1 cellular context compared by ENCODE assay signal in the genomic region with DNA sequence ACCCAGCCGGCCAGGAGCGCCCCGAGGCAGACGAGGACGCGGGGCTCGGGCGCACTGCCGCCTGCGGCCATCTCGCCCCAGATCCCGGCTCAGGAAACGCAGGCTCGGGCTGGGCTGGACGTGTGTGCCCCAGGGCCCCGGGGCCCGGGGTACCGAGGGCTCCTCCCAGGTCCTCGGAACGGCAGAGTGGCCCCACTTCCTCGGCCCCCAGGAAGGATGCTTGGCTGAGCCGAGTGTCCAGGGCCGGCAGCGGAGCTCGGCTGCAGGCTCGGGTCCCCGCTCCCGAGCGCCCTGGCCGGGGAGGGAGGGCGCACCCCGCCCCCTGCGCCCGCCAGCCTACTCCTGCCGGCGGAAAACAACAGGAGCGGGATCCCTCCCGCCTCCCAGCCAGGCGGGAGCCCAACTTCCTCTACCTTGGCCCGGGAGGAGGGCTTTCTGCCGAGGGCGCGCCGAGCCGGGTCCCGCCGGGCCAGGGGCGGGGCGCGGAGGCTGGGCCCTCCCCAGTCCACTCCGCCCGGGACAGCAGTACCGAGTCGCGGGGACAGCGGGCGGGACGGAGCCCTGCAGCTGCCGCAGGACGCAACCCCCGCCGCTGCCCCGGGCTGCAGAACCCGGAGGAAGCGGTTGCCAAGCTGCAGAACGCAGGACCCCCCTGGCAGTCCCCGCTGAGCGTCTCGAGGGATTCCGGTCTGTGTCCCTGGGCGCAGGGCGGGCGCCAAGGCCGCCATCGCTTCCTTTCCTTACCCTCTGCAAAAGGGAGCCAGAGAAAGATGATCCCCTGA.
TF ChIP-seq lines count a peak whose summit lies in the region.

A gene with protein sequence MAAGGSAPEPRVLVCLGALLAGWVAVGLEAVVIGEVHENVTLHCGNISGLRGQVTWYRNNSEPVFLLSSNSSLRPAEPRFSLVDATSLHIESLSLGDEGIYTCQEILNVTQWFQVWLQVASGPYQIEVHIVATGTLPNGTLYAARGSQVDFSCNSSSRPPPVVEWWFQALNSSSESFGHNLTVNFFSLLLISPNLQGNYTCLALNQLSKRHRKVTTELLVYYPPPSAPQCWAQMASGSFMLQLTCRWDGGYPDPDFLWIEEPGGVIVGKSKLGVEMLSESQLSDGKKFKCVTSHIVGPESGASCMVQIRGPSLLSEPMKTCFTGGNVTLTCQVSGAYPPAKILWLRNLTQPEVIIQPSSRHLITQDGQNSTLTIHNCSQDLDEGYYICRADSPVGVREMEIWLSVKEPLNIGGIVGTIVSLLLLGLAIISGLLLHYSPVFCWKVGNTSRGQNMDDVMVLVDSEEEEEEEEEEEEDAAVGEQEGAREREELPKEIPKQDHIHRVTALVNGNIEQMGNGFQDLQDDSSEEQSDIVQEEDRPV (minus strand): TSS at position 411 of the 782 bp plus-strand sequence. CDS start 340 bp downstream, at position 71.

TF ChIP-seq in H1, 55 proteins besides CTCF, POLR2A, EP300 and RAD21 (continues in another document):
- TF ChIP-seq HDAC2 (IDR thresholded peaks at IDR 0.05; ENCODE audit: borderline replicate concordance in 1 of 2, low read depth in 2 of 2, low read length in 2 of 2) = no peak
- TF ChIP-seq MAFK (IDR thresholded peaks at IDR 0.05; ENCODE audit: low read depth, low read length) = no peak
- no peak for TF ChIP-seq SAP30 (IDR thresholded peaks at IDR 0.05; ENCODE audit: insufficient read depth, insufficient replicate concordance, low read length)
- 0 out of 2 replicates have a peak, but pooled peaks have one; percentile 32 for TF ChIP-seq SP4 (IDR thresholded peaks at IDR 0.05; ENCODE audit: low read length)
- TF ChIP-seq CTBP2 (IDR thresholded peaks at IDR 0.05; ENCODE audit: borderline replicate concordance, insufficient read depth, insufficient read length, low read length) = no peak
- no peak for TF ChIP-seq CBX5 (IDR thresholded peaks at IDR 0.05; ENCODE audit: low read depth, low read length)
- TF ChIP-seq SIX5 (IDR thresholded peaks at IDR 0.05; ENCODE audit: low read depth, low read length) = no peak
- no peak for TF ChIP-seq SRF (IDR thresholded peaks at IDR 0.05; ENCODE audit: low read depth, low read length)
- no peak for TF ChIP-seq HDAC6 (IDR thresholded peaks at IDR 0.05; ENCODE audit: low read depth, low read length)
- peak; percentile 70; the same call in 1 of the 2 replicates for TF ChIP-seq YY1 (IDR thresholded peaks at IDR 0.05; ENCODE audit: low read depth, low read length)
- TF ChIP-seq BRCA1 (IDR thresholded peaks at IDR 0.05; ENCODE audit: low read depth, low read length) = no peak
- TF ChIP-seq POLR2AphosphoS5 (IDR thresholded peaks at IDR 0.05; ENCODE audit: low read depth, low read length) = peak; percentile 12; the same call in 1 of the 2 replicates
- peak; percentile 49 for TF ChIP-seq TAF7 (optimal IDR thresholded peaks at IDR 0.05; ENCODE audit: borderline replicate concordance, low read depth, low read length)
- TF ChIP-seq TAF1 (IDR thresholded peaks at IDR 0.05; ENCODE audit: low read depth, low read length) = 0 out of 2 replicates have a peak, but pooled peaks have one; percentile 25
- TF ChIP-seq BCL11A (IDR thresholded peaks at IDR 0.05; ENCODE audit: low read depth in 2 of 2, low read length in 2 of 2) = no peak
- TF ChIP-seq, protein P1, sequence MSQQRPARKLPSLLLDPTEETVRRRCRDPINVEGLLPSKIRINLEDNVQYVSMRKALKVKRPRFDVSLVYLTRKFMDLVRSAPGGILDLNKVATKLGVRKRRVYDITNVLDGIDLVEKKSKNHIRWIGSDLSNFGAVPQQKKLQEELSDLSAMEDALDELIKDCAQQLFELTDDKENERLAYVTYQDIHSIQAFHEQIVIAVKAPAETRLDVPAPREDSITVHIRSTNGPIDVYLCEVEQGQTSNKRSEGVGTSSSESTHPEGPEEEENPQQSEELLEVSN (IDR thresholded peaks at IDR 0.05) = peak; percentile 35
- TF ChIP-seq CHD2 (IDR thresholded peaks at IDR 0.05; ENCODE audit: low read length) = no peak
- TF ChIP-seq KDM1A (IDR thresholded peaks at IDR 0.05; ENCODE audit: borderline replicate concordance, low read length) = no peak
- no peak for TF ChIP-seq GABPA (IDR thresholded peaks at IDR 0.05; ENCODE audit: borderline replicate concordance, insufficient read depth, low read length)
- no peak for TF ChIP-seq EGR1 (IDR thresholded peaks at IDR 0.05; ENCODE audit: borderline replicate concordance, low read depth, low read length)
- TF ChIP-seq, protein P2, sequence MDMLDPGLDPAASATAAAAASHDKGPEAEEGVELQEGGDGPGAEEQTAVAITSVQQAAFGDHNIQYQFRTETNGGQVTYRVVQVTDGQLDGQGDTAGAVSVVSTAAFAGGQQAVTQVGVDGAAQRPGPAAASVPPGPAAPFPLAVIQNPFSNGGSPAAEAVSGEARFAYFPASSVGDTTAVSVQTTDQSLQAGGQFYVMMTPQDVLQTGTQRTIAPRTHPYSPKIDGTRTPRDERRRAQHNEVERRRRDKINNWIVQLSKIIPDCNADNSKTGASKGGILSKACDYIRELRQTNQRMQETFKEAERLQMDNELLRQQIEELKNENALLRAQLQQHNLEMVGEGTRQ (IDR thresholded peaks at IDR 0.05; ENCODE audit: low read length) = no peak
- no peak for TF ChIP-seq CEBPB (IDR thresholded peaks at IDR 0.05; ENCODE audit: low read depth, low read length)
- no peak for TF ChIP-seq TCF12 (IDR thresholded peaks at IDR 0.05; ENCODE audit: low read depth, low read length)
- TF ChIP-seq ZNF274 (IDR thresholded peaks at IDR 0.05; ENCODE audit: borderline replicate concordance, extremely low read depth, low read length) = no peak
- peak; percentile 4 for TF ChIP-seq TBP (IDR thresholded peaks at IDR 0.05; ENCODE audit: low read depth, low read length)
- no peak for TF ChIP-seq KDM5A (IDR thresholded peaks at IDR 0.05; ENCODE audit: low read length)
- TF ChIP-seq ASH2L (IDR thresholded peaks at IDR 0.05; ENCODE audit: low read length) = peak; percentile 93
- TF ChIP-seq RFX5 (IDR thresholded peaks at IDR 0.05; ENCODE audit: borderline replicate concordance, low read depth, low read length) = no peak
- no peak for TF ChIP-seq TEAD4 (IDR thresholded peaks at IDR 0.05; ENCODE audit: low read depth, low read length)
- no peak for TF ChIP-seq NANOG (IDR thresholded peaks at IDR 0.05; ENCODE audit: insufficient read depth, low read depth, low read length, poor library complexity, severe bottlenecking)
- no peak for TF ChIP-seq SIN3A (conservative IDR thresholded peaks at IDR 0.05 in 1 of 2, IDR thresholded peaks at IDR 0.05 in 1 of 2; ENCODE audit: low read depth in 1 of 2, low read length in 2 of 2)
- peak; percentile 62 for TF ChIP-seq KDM4A (IDR thresholded peaks at IDR 0.05; ENCODE audit: low read depth, low read length, severe bottlenecking)
- TF ChIP-seq, protein P3, sequence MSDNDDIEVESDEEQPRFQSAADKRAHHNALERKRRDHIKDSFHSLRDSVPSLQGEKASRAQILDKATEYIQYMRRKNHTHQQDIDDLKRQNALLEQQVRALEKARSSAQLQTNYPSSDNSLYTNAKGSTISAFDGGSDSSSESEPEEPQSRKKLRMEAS (IDR thresholded peaks at IDR 0.05) = no peak
- no peak for TF ChIP-seq JUN (IDR thresholded peaks at IDR 0.05; ENCODE audit: low read depth, low read length)
- TF ChIP-seq CHD1 (IDR thresholded peaks at IDR 0.05; ENCODE audit: low read depth, low read length) = 0 out of 2 replicates have a peak, but pooled peaks have one; percentile 19
- no peak for TF ChIP-seq SP2 (IDR thresholded peaks at IDR 0.05; ENCODE audit: low read length)
- TF ChIP-seq RBBP5 (IDR thresholded peaks at IDR 0.05; ENCODE audit: borderline replicate concordance, low read depth, low read length) = 0 out of 2 replicates have a peak, but pooled peaks have one; percentile 26
- TF ChIP-seq, protein P4, sequence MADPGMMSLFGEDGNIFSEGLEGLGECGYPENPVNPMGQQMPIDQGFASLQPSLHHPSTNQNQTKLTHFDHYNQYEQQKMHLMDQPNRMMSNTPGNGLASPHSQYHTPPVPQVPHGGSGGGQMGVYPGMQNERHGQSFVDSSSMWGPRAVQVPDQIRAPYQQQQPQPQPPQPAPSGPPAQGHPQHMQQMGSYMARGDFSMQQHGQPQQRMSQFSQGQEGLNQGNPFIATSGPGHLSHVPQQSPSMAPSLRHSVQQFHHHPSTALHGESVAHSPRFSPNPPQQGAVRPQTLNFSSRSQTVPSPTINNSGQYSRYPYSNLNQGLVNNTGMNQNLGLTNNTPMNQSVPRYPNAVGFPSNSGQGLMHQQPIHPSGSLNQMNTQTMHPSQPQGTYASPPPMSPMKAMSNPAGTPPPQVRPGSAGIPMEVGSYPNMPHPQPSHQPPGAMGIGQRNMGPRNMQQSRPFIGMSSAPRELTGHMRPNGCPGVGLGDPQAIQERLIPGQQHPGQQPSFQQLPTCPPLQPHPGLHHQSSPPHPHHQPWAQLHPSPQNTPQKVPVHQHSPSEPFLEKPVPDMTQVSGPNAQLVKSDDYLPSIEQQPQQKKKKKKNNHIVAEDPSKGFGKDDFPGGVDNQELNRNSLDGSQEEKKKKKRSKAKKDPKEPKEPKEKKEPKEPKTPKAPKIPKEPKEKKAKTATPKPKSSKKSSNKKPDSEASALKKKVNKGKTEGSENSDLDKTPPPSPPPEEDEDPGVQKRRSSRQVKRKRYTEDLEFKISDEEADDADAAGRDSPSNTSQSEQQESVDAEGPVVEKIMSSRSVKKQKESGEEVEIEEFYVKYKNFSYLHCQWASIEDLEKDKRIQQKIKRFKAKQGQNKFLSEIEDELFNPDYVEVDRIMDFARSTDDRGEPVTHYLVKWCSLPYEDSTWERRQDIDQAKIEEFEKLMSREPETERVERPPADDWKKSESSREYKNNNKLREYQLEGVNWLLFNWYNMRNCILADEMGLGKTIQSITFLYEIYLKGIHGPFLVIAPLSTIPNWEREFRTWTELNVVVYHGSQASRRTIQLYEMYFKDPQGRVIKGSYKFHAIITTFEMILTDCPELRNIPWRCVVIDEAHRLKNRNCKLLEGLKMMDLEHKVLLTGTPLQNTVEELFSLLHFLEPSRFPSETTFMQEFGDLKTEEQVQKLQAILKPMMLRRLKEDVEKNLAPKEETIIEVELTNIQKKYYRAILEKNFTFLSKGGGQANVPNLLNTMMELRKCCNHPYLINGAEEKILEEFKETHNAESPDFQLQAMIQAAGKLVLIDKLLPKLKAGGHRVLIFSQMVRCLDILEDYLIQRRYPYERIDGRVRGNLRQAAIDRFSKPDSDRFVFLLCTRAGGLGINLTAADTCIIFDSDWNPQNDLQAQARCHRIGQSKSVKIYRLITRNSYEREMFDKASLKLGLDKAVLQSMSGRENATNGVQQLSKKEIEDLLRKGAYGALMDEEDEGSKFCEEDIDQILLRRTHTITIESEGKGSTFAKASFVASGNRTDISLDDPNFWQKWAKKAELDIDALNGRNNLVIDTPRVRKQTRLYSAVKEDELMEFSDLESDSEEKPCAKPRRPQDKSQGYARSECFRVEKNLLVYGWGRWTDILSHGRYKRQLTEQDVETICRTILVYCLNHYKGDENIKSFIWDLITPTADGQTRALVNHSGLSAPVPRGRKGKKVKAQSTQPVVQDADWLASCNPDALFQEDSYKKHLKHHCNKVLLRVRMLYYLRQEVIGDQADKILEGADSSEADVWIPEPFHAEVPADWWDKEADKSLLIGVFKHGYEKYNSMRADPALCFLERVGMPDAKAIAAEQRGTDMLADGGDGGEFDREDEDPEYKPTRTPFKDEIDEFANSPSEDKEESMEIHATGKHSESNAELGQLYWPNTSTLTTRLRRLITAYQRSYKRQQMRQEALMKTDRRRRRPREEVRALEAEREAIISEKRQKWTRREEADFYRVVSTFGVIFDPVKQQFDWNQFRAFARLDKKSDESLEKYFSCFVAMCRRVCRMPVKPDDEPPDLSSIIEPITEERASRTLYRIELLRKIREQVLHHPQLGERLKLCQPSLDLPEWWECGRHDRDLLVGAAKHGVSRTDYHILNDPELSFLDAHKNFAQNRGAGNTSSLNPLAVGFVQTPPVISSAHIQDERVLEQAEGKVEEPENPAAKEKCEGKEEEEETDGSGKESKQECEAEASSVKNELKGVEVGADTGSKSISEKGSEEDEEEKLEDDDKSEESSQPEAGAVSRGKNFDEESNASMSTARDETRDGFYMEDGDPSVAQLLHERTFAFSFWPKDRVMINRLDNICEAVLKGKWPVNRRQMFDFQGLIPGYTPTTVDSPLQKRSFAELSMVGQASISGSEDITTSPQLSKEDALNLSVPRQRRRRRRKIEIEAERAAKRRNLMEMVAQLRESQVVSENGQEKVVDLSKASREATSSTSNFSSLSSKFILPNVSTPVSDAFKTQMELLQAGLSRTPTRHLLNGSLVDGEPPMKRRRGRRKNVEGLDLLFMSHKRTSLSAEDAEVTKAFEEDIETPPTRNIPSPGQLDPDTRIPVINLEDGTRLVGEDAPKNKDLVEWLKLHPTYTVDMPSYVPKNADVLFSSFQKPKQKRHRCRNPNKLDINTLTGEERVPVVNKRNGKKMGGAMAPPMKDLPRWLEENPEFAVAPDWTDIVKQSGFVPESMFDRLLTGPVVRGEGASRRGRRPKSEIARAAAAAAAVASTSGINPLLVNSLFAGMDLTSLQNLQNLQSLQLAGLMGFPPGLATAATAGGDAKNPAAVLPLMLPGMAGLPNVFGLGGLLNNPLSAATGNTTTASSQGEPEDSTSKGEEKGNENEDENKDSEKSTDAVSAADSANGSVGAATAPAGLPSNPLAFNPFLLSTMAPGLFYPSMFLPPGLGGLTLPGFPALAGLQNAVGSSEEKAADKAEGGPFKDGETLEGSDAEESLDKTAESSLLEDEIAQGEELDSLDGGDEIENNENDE (IDR thresholded peaks at IDR 0.05; ENCODE audit: insufficient replicate concordance, low read length) = no peak
- no peak for TF ChIP-seq SUZ12 (IDR thresholded peaks at IDR 0.05; ENCODE audit: low read length)
- no peak for TF ChIP-seq EZH2 (IDR thresholded peaks at IDR 0.05; ENCODE audit: low read depth, low read length, severe bottlenecking)
- TF ChIP-seq JUND (IDR thresholded peaks at IDR 0.05; ENCODE audit: low read length) = no peak
- no peak for TF ChIP-seq NRF1 (IDR thresholded peaks at IDR 0.05; ENCODE audit: low read depth, low read length)
- TF ChIP-seq, protein P5, sequence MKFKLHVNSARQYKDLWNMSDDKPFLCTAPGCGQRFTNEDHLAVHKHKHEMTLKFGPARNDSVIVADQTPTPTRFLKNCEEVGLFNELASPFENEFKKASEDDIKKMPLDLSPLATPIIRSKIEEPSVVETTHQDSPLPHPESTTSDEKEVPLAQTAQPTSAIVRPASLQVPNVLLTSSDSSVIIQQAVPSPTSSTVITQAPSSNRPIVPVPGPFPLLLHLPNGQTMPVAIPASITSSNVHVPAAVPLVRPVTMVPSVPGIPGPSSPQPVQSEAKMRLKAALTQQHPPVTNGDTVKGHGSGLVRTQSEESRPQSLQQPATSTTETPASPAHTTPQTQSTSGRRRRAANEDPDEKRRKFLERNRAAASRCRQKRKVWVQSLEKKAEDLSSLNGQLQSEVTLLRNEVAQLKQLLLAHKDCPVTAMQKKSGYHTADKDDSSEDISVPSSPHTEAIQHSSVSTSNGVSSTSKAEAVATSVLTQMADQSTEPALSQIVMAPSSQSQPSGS (IDR thresholded peaks at IDR 0.05; ENCODE audit: low read length) = no peak
- TF ChIP-seq, protein P6, sequence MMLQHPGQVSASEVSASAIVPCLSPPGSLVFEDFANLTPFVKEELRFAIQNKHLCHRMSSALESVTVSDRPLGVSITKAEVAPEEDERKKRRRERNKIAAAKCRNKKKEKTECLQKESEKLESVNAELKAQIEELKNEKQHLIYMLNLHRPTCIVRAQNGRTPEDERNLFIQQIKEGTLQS (IDR thresholded peaks at IDR 0.05; ENCODE audit: insufficient read depth, low read depth, low read length) = no peak
- TF ChIP-seq SP1 (IDR thresholded peaks at IDR 0.05; ENCODE audit: low read depth, low read length) = no peak
- TF ChIP-seq CREB1 (IDR thresholded peaks at IDR 0.05) = no peak
- no peak for TF ChIP-seq RXRA (IDR thresholded peaks at IDR 0.05; ENCODE audit: insufficient read depth, low read depth, low read length)
- no peak for TF ChIP-seq POU5F1 (IDR thresholded peaks at IDR 0.05; ENCODE audit: low read depth, low read length)
- no peak for TF ChIP-seq BACH1 (IDR thresholded peaks at IDR 0.05; ENCODE audit: low read length)
- TF ChIP-seq CBX8 (IDR thresholded peaks at IDR 0.05; ENCODE audit: borderline replicate concordance, low read depth, low read length) = no peak
